ENCODE assay signal across 1 cellular context in genomic region chr19:21358768-21359451, GRCh38.
TF ChIP-seq lines count a peak whose summit lies in the region.

ZNF738 (plus strand) TSS chr19:21359000; CDS start chr19:21359141, 141 bp downstream.

TF ChIP-seq in GM23338, 12 proteins besides CTCF, POLR2A, EP300 and RAD21:
- TF ChIP-seq ZNF462 (CRISPR knock-in tag; IDR thresholded peaks at IDR 0.05) (no peak), ZNF331 (CRISPR knock-in tag; IDR thresholded peaks at IDR 0.05; ENCODE audit: low read depth) (no peak), POLR2AphosphoS5 (IDR thresholded peaks at IDR 0.05; ENCODE audit: low read depth) (peak; percentile 95), NANOG (IDR thresholded peaks at IDR 0.05; ENCODE audit: borderline replicate concordance) (no peak), REST (IDR thresholded peaks at IDR 0.05; ENCODE audit: unreplicated experiment) (no peak)
